In the genomic region with DNA sequence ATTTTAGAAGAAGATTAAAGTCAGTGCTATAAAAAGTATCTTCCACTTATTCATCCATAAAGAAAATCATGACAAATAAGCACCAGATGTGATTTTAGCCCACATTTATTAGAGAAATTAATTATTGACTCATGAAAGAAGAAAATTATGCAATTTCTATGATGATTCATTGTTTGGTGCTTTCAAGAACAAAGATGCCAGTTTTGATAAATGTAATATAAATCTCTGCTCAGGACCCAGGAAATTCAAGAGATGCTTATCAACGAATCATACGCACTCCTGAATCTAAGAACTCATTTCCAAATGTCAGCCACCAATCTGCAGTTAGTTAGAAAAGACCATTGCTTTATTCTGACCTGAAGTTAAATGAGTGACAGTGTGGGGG, we compare ENCODE assay signal across 11 cellular contexts.
DNase-seq lines count a peak whose midpoint lies in the region; ATAC-seq and TF ChIP-seq lines count a peak whose summit lies in the region.
"Had no signal": no experiment of that assay in that cellular context is flagged by ENCODE, and none has a peak within 500 bp of the region (broad histone marks: within the 10 kb centered on the region; RNA-seq: fewer than 3 reads in every experiment).

No MANE protein-coding gene starts in this region.

- H3K36me3 Mint-ChIP-seq in CD4-positive, alpha-beta memory T cell, result no peaks in the 10 kb centered on the region
- peaks cover 38% of the 10 kb centered on the region for H3K36me3 Mint-ChIP-seq in dendritic cell treated with granulocyte-macrophage colony-stimulating factor and Interleukin-4, amounts not matched to agents 40 ng/mL and 50 ng/mL, for 4 days (ENCODE audit: low read depth)
- H3K36me3 Mint-ChIP-seq in neural progenitor cell, result no peaks in the 10 kb centered on the region

- H3K9me3 Mint-ChIP-seq in CD4-positive, alpha-beta memory T cell, result no peaks in the 10 kb centered on the region
- H3K9me3 Mint-ChIP-seq in dendritic cell treated with granulocyte-macrophage colony-stimulating factor and Interleukin-4, amounts not matched to agents 40 ng/mL and 50 ng/mL, for 4 days, result no peaks in the 10 kb centered on the region
- H3K9me3 Mint-ChIP-seq in neural progenitor cell, result no peaks in the 10 kb centered on the region
- H3K9me3 Mint-ChIP-seq: neural crest cell had no signal

- H2AFZ ChIP-seq in OCI-LY3 (ENCODE audit: low read depth, low read length), result no peak overlapping the region; the same call in 1 of the 2 replicates
- H2AFZ ChIP-seq in neural progenitor cell (replicated peaks), result peak overlapping the region; percentile 55

- H3K4me2 ChIP-seq in OCI-LY3 (ENCODE audit: low read length) (peak overlapping the region; percentile 93), neural progenitor cell (no peak overlapping the region)

- H3K4me3 ChIP-seq in CD4-positive, alpha-beta memory T cell (ENCODE audit: low read length in 2 of 2), result no peak overlapping the region
- H3K4me3 ChIP-seq in OCI-LY3 (ENCODE audit: low read length) (peak overlapping the region; percentile 69), neural progenitor cell (no peak overlapping the region)

- no peak for TF ChIP-seq CTCF in OCI-LY3 (IDR thresholded peaks at IDR 0.05; ENCODE audit: low read depth, low read length)
- TF ChIP-seq CTCF in neural progenitor cell (IDR thresholded peaks at IDR 0.05), result no peak
- no peak for TF ChIP-seq CTCF in GM20000 (IDR thresholded peaks at IDR 0.05; ENCODE audit: extremely low read depth, missing control alignments)

- ATAC-seq in HG02763 (IDR thresholded peaks at IDR 0.05; ENCODE audit: unreplicated experiment) (no peak), HG03175 (IDR thresholded peaks at IDR 0.05; ENCODE audit: unreplicated experiment) (no peak), GM19035 (IDR thresholded peaks at IDR 0.05; ENCODE audit: unreplicated experiment) (no peak)

- H3K27ac Mint-ChIP-seq in CD4-positive, alpha-beta memory T cell, result peak overlapping the region in 2 of 7 donors; percentile 1 to 19
- H3K27ac Mint-ChIP-seq in dendritic cell treated with granulocyte-macrophage colony-stimulating factor and Interleukin-4, amounts not matched to agents 40 ng/mL and 50 ng/mL, for 4 days, result peak overlapping the region; percentile 70
- H3K27ac Mint-ChIP-seq in neural progenitor cell, result no peak overlapping the region

- H3K27me3 ChIP-seq in CD4-positive, alpha-beta memory T cell (ENCODE audit: insufficient read depth, low read length), result no peaks in the 10 kb centered on the region
- H3K27me3 ChIP-seq in OCI-LY3 (ENCODE audit: low read depth, low read length) (no peaks in the 10 kb centered on the region), neural progenitor cell (no peaks in the 10 kb centered on the region)

- H3K27ac ChIP-seq in CD4-positive, alpha-beta memory T cell (ENCODE audit: low read depth, low read length), result no peak overlapping the region
- H3K27ac ChIP-seq in OCI-LY3 (ENCODE audit: low read length) (no peak overlapping the region), neural progenitor cell (no peak overlapping the region)

- H3K36me3 ChIP-seq in CD4-positive, alpha-beta memory T cell (ENCODE audit: insufficient read depth, low read length), result no peaks in the 10 kb centered on the region
- H3K36me3 ChIP-seq in OCI-LY3 (replicated peaks; ENCODE audit: low read depth, low read length) (no peaks in the 10 kb centered on the region), neural progenitor cell (no peaks in the 10 kb centered on the region)

- H4K20me1 ChIP-seq in OCI-LY3 (ENCODE audit: insufficient read depth, low read length) (no peaks in the 10 kb centered on the region), neural progenitor cell (ENCODE audit: low read depth) (no peaks in the 10 kb centered on the region)

- H3K4me3 Mint-ChIP-seq in CD4-positive, alpha-beta memory T cell, result peak overlapping the region; percentile 37 to 89 (median 76)
- no peak overlapping the region for H3K4me3 Mint-ChIP-seq in dendritic cell treated with granulocyte-macrophage colony-stimulating factor and Interleukin-4, amounts not matched to agents 40 ng/mL and 50 ng/mL, for 4 days
- H3K4me3 Mint-ChIP-seq in neural progenitor cell, result no peak overlapping the region
- H3K4me3 Mint-ChIP-seq: neural crest cell had no signal

- H3K4me1 ChIP-seq in CD4-positive, alpha-beta memory T cell (ENCODE audit: insufficient read depth, low read length), result peaks cover 21% of the 10 kb centered on the region
- H3K4me1 ChIP-seq in OCI-LY3 (ENCODE audit: low read length) (peaks cover 27% of the 10 kb centered on the region), neural progenitor cell (no peaks in the 10 kb centered on the region)

- DNase-seq in CD4-positive, alpha-beta memory T cell, result no peak
- no peak for DNase-seq in neural progenitor cell (ENCODE audit: low spot score)
- DNase-seq in GM20000 (ENCODE audit: low spot score), result no peak
- DNase-seq: cortex of kidney, NCI-H446 treated with DMSO at 0.1 percent for 48 hours had no signal

- intact Hi-C loops in CD4-positive, alpha-beta memory T cell (cut with micrococcal nuclease), result loop anchor here (2.0 to 10.0 kb wide), 3 partner anchors 250 to 1706 kb away; no protein-coding TSS in a partner anchor
- intact Hi-C loops in dendritic cell treated with granulocyte-macrophage colony-stimulating factor and Interleukin-4, amounts not matched to agents 40 ng/mL and 50 ng/mL, for 4 days (cut with micrococcal nuclease), result loop anchor here (2.0 kb wide), 1 partner anchor 76 kb away; no protein-coding TSS in a partner anchor

- no peaks in the 10 kb centered on the region for H3F3A ChIP-seq in neural progenitor cell (ENCODE audit: low read depth)

- H3K4me1 Mint-ChIP-seq in CD4-positive, alpha-beta memory T cell, result peaks cover 15 to 24% (median 19%) of the 10 kb centered on the region in 4 donors
- H3K4me1 Mint-ChIP-seq in dendritic cell treated with granulocyte-macrophage colony-stimulating factor and Interleukin-4, amounts not matched to agents 40 ng/mL and 50 ng/mL, for 4 days (ENCODE audit: low read depth), result peaks cover 30% of the 10 kb centered on the region
- peaks cover 40% of the 10 kb centered on the region for H3K4me1 Mint-ChIP-seq in neural progenitor cell

- POLR2A ChIA-PET in CD4-positive, alpha-beta memory T cell (lab: Charles Lee; ENCODE audit: partially characterized antibody), result no interaction called here

- 0 out of 2 replicates have a peak overlapping the region, but pooled peaks have one; percentile 6 for H3K9ac ChIP-seq in OCI-LY3 (ENCODE audit: low read length)
- H3K9ac ChIP-seq in neural progenitor cell, result no peak overlapping the region

- H3K79me2 ChIP-seq in OCI-LY3 (ENCODE audit: low read length), result no peaks in the 10 kb centered on the region
- no peaks in the 10 kb centered on the region for H3K79me2 ChIP-seq in neural progenitor cell (ENCODE audit: low read depth)

- no peaks in the 10 kb centered on the region for H3K9me3 ChIP-seq in CD4-positive, alpha-beta memory T cell (ENCODE audit: control insufficient read depth in 1 of 2, low read length in 2 of 2)
- H3K9me3 ChIP-seq in OCI-LY3 (ENCODE audit: insufficient read depth, low read length) (no peaks in the 10 kb centered on the region), neural progenitor cell (ENCODE audit: low read depth) (no peaks in the 10 kb centered on the region)

- CTCF ChIA-PET in CD4-positive, alpha-beta memory T cell (lab: Charles Lee; ENCODE audit: partially characterized antibody), result interaction anchor here (0.7 to 3.9 kb wide), 17 partner anchors 8 to 523 kb away, joined by 3 to 35 read pairs (median 5); no protein-coding TSS in a partner anchor

- no peaks in the 10 kb centered on the region for H3K27me3 Mint-ChIP-seq in CD4-positive, alpha-beta memory T cell
- no peaks in the 10 kb centered on the region for H3K27me3 Mint-ChIP-seq in dendritic cell treated with granulocyte-macrophage colony-stimulating factor and Interleukin-4, amounts not matched to agents 40 ng/mL and 50 ng/mL, for 4 days
- H3K27me3 Mint-ChIP-seq in neural progenitor cell (ENCODE audit: insufficient read depth, low read depth), result peaks cover 3% of the 10 kb centered on the region

Comparison
In these comparisons a context has a peak if more than half of its experiments do, and no peak if none do; other contexts are left out.
1. H3K4me3 Mint-ChIP-seq: peak in CD4-positive, alpha-beta memory T cell (8 of 8); none in dendritic cell treated with granulocyte-macrophage colony-stimulating factor and Interleukin-4, amounts not matched to agents 40 ng/mL and 50 ng/mL, for 4 days (single experiment) and neural progenitor cell (single experiment).